Comparison of ENCODE assay signal across 32 cellular contexts in the genomic region with DNA sequence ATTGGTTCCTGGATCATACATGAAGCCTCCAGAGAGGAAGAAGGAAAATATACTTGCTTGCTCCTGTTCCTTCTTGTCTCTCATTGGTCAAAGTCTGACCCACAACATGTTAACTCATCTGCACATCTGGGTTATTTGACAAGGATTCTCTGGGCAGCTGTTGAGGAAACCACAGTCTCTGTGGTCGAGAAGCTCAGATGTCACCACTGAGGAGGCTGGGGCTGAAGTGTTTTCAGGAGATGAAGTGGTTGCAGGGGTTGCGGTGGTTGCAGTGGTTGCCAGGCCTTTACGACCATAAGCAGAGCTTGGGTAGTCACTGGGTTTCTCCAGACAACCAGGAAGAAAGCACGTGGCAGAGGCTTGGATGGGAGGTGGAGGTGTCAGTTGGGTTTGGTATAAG.
DNase-seq lines count a peak whose midpoint lies in the region; ATAC-seq, FAIRE-seq and TF ChIP-seq lines count a peak whose summit lies in the region.
"Had no signal": no experiment of that assay in that cellular context is flagged by ENCODE, and none has a peak within 500 bp of the region (broad histone marks: within the 10 kb centered on the region; RNA-seq: fewer than 3 reads in every experiment).

No MANE protein-coding gene starts in this region.

- H3K9me3 ChIP-seq in kidney (ENCODE audit: control insufficient read depth in 1 of 2, low read length in 2 of 2): no peaks in the 10 kb centered on the region
- H3K9me3 ChIP-seq in ascending aorta: no peaks in the 10 kb centered on the region
- H3K9me3 ChIP-seq in PC-9 (ENCODE audit: insufficient read depth, low read depth): no peaks in the 10 kb centered on the region
- H3K9me3 ChIP-seq: BE2C, gastroesophageal sphincter, psoas muscle, thyroid gland had no signal

- H4K20me1 ChIP-seq in PC-9 (ENCODE audit: insufficient read depth): no peaks in the 10 kb centered on the region

- H3K4me1 ChIP-seq in kidney (ENCODE audit: control insufficient read depth in 1 of 2, insufficient read depth in 1 of 2, low read depth in 1 of 2, low read length in 2 of 2) (no peaks in the 10 kb centered on the region), ascending aorta (no peaks in the 10 kb centered on the region), PC-9 (replicated peaks; ENCODE audit: insufficient read depth) (no peaks in the 10 kb centered on the region)
- H3K4me1 ChIP-seq: BE2C, gastroesophageal sphincter, psoas muscle had no signal

- DNase-seq in NCI-H146 (lab: John Stamatoyannopoulos, UW) (peak; percentile 91), kidney (peak; percentile 42), ascending aorta (ENCODE audit: low spot score in 2 of 2) (no peak), NCI-H1105 treated with DMSO at 0.1 percent for 48 hours (lab: John Stamatoyannopoulos, UW) (no peak), PC-9 (no peak)
- DNase-seq: activated CD4-positive, alpha-beta T cell treated with anti-CD3 and anti-CD28 coated beads for 36 hours; activated gamma-delta T cell; activated naive CD8-positive, alpha-beta T cell treated with anti-CD3 and anti-CD28 coated beads, Interleukin-2, amount 10 ng/mL, durations not matched to agents 7 days and 5 days; activated T-cell treated with anti-CD3 and anti-CD28 coated beads, Interleukin-2, amount 50 U/mL, for 1 hour; aorta; BE2C; effector CD4-positive, alpha-beta T cell; hypothalamus; left cardiac atrium; natural killer cell; NCI-H1417; NCI-H2081 treated with DMSO at 0.1 percent for 48 hours; NCI-H2227 treated with DMSO at 0.1 percent for 48 hours; occipital lobe; psoas muscle; Right ventricle myocardium superior; stimulated activated CD4-positive, alpha-beta T cell treated with anti-CD3 and anti-CD28 coated beads, Interleukin-12 subunit alpha, Interleukin-12 subunit beta, amount 100 ng/mL, for 4 hours; stimulated activated CD4-positive, alpha-beta T cell treated with anti-CD3 and anti-CD28 coated beads, Interleukin-4, amount 100 ng/mL, for 1 hour; thyroid gland had no signal

- intact Hi-C loops in kidney (cut with DNase I) (no loop called here), ascending aorta (cut with DNase I) (no loop called here), PC-9 (cut with micrococcal nuclease; ENCODE audit: unreplicated experiment) (no loop called here)

- no peak overlapping the region for H3K9ac ChIP-seq in kidney (ENCODE audit: low read length in 2 of 2)

- FAIRE-seq in kidney (lab: Jason Lieb, UNC): no peak
- FAIRE-seq: colon, GM12892, H54 had no signal

- no peaks in the 10 kb centered on the region for H3K36me3 ChIP-seq in kidney (ENCODE audit: control insufficient read depth in 1 of 2, insufficient read depth in 2 of 2, low read length in 2 of 2)
- H3K36me3 ChIP-seq in ascending aorta: no peaks in the 10 kb centered on the region
- H3K36me3 ChIP-seq in PC-9 (ENCODE audit: low read depth): no peaks in the 10 kb centered on the region
- H3K36me3 ChIP-seq: BE2C, gastroesophageal sphincter, thyroid gland had no signal

- POLR2A ChIA-PET in PC-9 (lab: Charles Lee; ENCODE audit: unreplicated experiment): no interaction called here

- no peak overlapping the region for H2AFZ ChIP-seq in PC-9

- CTCF ChIA-PET in PC-9 (lab: Charles Lee): no interaction called here

- H3K27ac ChIP-seq in kidney (ENCODE audit: low read depth in 2 of 2, low read length in 2 of 2) (no peak overlapping the region), ascending aorta (no peak overlapping the region), PC-9 (no peak overlapping the region)
- H3K27ac ChIP-seq: gastroesophageal sphincter, psoas muscle, thyroid gland had no signal

- no peaks in the 10 kb centered on the region for H3K9me2 ChIP-seq in PC-9 (ENCODE audit: insufficient read depth)

- TF ChIP-seq CTCF in kidney (IDR thresholded peaks at IDR 0.05; ENCODE audit: borderline replicate concordance, extremely low read depth, insufficient read depth) (no peak), ascending aorta (IDR thresholded peaks at IDR 0.05) (no peak), PC-9 (conservative IDR thresholded peaks at IDR 0.05) (no peak)

- no peak overlapping the region for H3K4me2 ChIP-seq in PC-9

- H3K79me2 ChIP-seq in PC-9 (ENCODE audit: low read depth): no peaks in the 10 kb centered on the region

- no peaks in the 10 kb centered on the region for H3K27me3 ChIP-seq in ascending aorta
- no peaks in the 10 kb centered on the region for H3K27me3 ChIP-seq in PC-9 (ENCODE audit: insufficient read depth, low read depth)
- H3K27me3 ChIP-seq: BE2C, gastroesophageal sphincter, thyroid gland had no signal

- H3K4me3 ChIP-seq in kidney (ENCODE audit: low read length in 2 of 2): no peak overlapping the region
- no peak overlapping the region for H3K4me3 ChIP-seq in ascending aorta
- no peak overlapping the region for H3K4me3 ChIP-seq in PC-9
- H3K4me3 ChIP-seq: gastroesophageal sphincter, psoas muscle, thyroid gland had no signal

- BruUV-seq in PC-9 (replicated peaks; lab: Mats Ljungman, UMichigan): no TSS peak

- H3F3A ChIP-seq in PC-9 (ENCODE audit: insufficient read depth, low read depth): no peaks in the 10 kb centered on the region

- ATAC-seq in GM18508 (IDR thresholded peaks at IDR 0.05; ENCODE audit: insufficient read depth, unreplicated experiment) (peak; percentile 43), HG03432 (IDR thresholded peaks at IDR 0.05; ENCODE audit: unreplicated experiment) (peak; percentile 50)
- ATAC-seq: activated CD4-positive, alpha-beta T cell treated with anti-CD3 and anti-CD28 coated beads for 36 hours; gastroesophageal sphincter; left cardiac atrium; natural killer cell; Panc1; psoas muscle; sciatic nerve had no signal

Comparison
In these comparisons a context has a peak if more than half of its experiments do, and no peak if none do; other contexts are left out.
1. DNase-seq: peak in NCI-H146 (single experiment) and kidney (single experiment); none in ascending aorta (0 of 2), NCI-H1105 treated with DMSO at 0.1 percent for 48 hours (single experiment) and PC-9 (0 of 2).